Comparison of ENCODE assay signal across 24 cellular contexts in the genomic region with DNA sequence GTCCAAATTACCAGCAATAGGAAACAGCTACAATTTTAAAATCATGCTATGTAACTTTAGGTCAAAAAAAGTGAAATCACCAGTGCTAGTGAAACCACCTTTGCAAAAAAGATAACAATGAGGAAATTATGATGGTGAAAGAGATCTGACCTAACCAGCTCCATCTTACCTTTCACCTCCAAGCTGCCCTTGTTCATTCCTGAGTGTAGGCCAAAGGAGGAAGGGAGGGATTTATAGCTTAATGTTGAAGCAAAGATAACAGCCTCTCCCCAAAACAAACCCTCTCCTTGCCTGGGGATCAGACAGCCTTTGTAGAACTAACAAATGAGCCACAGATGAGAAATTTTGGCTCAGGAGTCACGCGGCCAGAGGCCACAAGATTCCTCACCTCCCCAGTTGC.
A peak's percentile ranks its signal among the peaks of the same experiment; 100 is the strongest.
DNase-seq lines count a peak whose midpoint lies in the region; ATAC-seq and TF ChIP-seq lines count a peak whose summit lies in the region.
"Had no signal": no experiment of that assay in that cellular context is flagged by ENCODE, and none has a peak within 500 bp of the region (broad histone marks: within the 10 kb centered on the region; RNA-seq: fewer than 3 reads in every experiment).

No MANE protein-coding gene starts in this region.

- no peak overlapping the region for H2BK12ac ChIP-seq in mesenchymal stem cell (ENCODE audit: low read length in 2 of 2)

- no peak overlapping the region for H3K4me3 ChIP-seq in GM23338
- H3K4me3 ChIP-seq in PC-9 = peak overlapping the region; percentile 4; the same call in 1 of the 2 replicates
- no peak overlapping the region for H3K4me3 ChIP-seq in mesenchymal stem cell (ENCODE audit: insufficient read depth in 1 of 2, low read depth in 1 of 2, low read length in 2 of 2)
- no peak overlapping the region for H3K4me3 ChIP-seq in testis
- H3K4me3 ChIP-seq: SK-N-MC had no signal

- H2AK5ac ChIP-seq in mesenchymal stem cell (ENCODE audit: low read length, severe bottlenecking) = no peak overlapping the region

- no peak overlapping the region for H3K14ac ChIP-seq in mesenchymal stem cell (ENCODE audit: low read length in 2 of 2)

- H3K27ac ChIP-seq in GM23338 (ENCODE audit: low read depth) (no peak overlapping the region), PC-9 (peak overlapping the region; percentile 80), mesenchymal stem cell (ENCODE audit: low read length, poor library complexity, severe bottlenecking) (no peak overlapping the region), testis (no peak overlapping the region)
- H3K27ac ChIP-seq: C4-2B, SK-N-MC had no signal

- DNase-seq in GM23338 (ENCODE audit: low spot score) = no peak
- peak; percentile 36 to 100 for DNase-seq in PC-9
- DNase-seq in mesenchymal stem cell = no peak
- DNase-seq in C1 segment of cervical spinal cord (lab: John Stamatoyannopoulos, UW) = no peak
- no peak for DNase-seq in testis
- no peak for DNase-seq in NCI-H1048 (lab: John Stamatoyannopoulos, UW)
- DNase-seq: Caco-2; CD8-positive, alpha-beta T cell; DMS 273 treated with DMSO at 0.1 percent for 48 hours; DMS79 treated with DMSO at 0.1 percent for 48 hours; GF-D8; Kasumi-1; MV-4-11; NCI-H1105 treated with DMSO at 0.1 percent for 48 hours; NCI-H146; NCI-H1930; NCI-H2107; NCI-H446 treated with DMSO at 0.1 percent for 48 hours; NCI-H526 treated with DMSO at 0.1 percent for 48 hours; SIG-M5 had no signal

- 93% methylated on average over 2 of the region's 2 CpGs for WGBS in mesenchymal stem cell
- 78 to 79% methylated on average over 2 of the region's 2 CpGs for WGBS in testis, 2 donors

- peaks cover 6% of the 10 kb centered on the region; the same call in 2 of the 3 replicates for H3K9me3 Mint-ChIP-seq in GM23338
- H3K9me3 Mint-ChIP-seq: CD8-positive, alpha-beta T cell had no signal

- CTCF ChIA-PET in PC-9 (lab: Charles Lee) = interaction anchor here (0.8 to 1.0 kb wide), 4 partner anchors 10 to 146 kb away, joined by 3 to 7 read pairs (median 4); no protein-coding TSS in a partner anchor

- H3K9me3 ChIP-seq in PC-9 (ENCODE audit: insufficient read depth, low read depth) (peaks cover 6% of the 10 kb centered on the region), mesenchymal stem cell (ENCODE audit: control insufficient read depth, low read length) (peaks cover 3% of the 10 kb centered on the region), testis (no peaks in the 10 kb centered on the region)

- peaks cover 3% of the 10 kb centered on the region for H3K27me3 Mint-ChIP-seq in GM23338 (ENCODE audit: insufficient read depth, low read depth, poor library complexity)

- no TSS peak for BruUV-seq in PC-9 (replicated peaks; lab: Mats Ljungman, UMichigan)

- no peak overlapping the region for H2BK120ac ChIP-seq in mesenchymal stem cell (ENCODE audit: low read depth, low read length)

- ATAC-seq in GM23338 = no peak
- no peak for ATAC-seq in HG03280 (IDR thresholded peaks at IDR 0.05; ENCODE audit: unreplicated experiment)
- ATAC-seq: CD8-positive, alpha-beta T cell; HepG2 had no signal

- peak overlapping the region; percentile 36 for H2BK15ac ChIP-seq in mesenchymal stem cell (ENCODE audit: low read depth, poor library complexity, severe bottlenecking)

- no peak overlapping the region for H3K18ac ChIP-seq in mesenchymal stem cell (ENCODE audit: low read depth in 1 of 2, low read length in 2 of 2)

- H3F3A ChIP-seq in GM23338 (replicated peaks; ENCODE audit: low read depth) (no peaks in the 10 kb centered on the region), PC-9 (ENCODE audit: insufficient read depth, low read depth) (peaks cover 69% of the 10 kb centered on the region)

- no peak overlapping the region for H3K4me2 ChIP-seq in GM23338
- H3K4me2 ChIP-seq in PC-9 = peak overlapping the region; percentile 69
- no peak overlapping the region for H3K4me2 ChIP-seq in mesenchymal stem cell (ENCODE audit: low read length, poor library complexity, severe bottlenecking)

- no peak overlapping the region for H3K9ac ChIP-seq in mesenchymal stem cell (ENCODE audit: low read length)

- H3K36me3 ChIP-seq in GM23338 (ENCODE audit: insufficient read depth) = no peaks in the 10 kb centered on the region
- 0 out of 2 replicates have a peak, but pooled peaks cover 3% of the 10 kb centered on the region for H3K36me3 ChIP-seq in PC-9 (ENCODE audit: low read depth)
- no peaks in the 10 kb centered on the region for H3K36me3 ChIP-seq in mesenchymal stem cell (ENCODE audit: control insufficient read depth in 1 of 2, insufficient read depth in 2 of 2, low read depth in 1 of 2, low read length in 2 of 2)
- no peaks in the 10 kb centered on the region for H3K36me3 ChIP-seq in testis (ENCODE audit: low read depth, missing control alignments)

- no peak for TF ChIP-seq CTCF in GM23338 (conservative IDR thresholded peaks at IDR 0.05; ENCODE audit: low read depth in 2 of 2)
- TF ChIP-seq CTCF in PC-9 (conservative IDR thresholded peaks at IDR 0.05) = no peak
- no peak for TF ChIP-seq CTCF in testis (IDR thresholded peaks at IDR 0.05)

- H4K8ac ChIP-seq in mesenchymal stem cell (ENCODE audit: low read length) = no peak overlapping the region

- no peak overlapping the region for H3K23ac ChIP-seq in mesenchymal stem cell (ENCODE audit: low read length in 2 of 2)

- no peak overlapping the region for H2BK5ac ChIP-seq in mesenchymal stem cell (ENCODE audit: low read depth, low read length, poor library complexity, severe bottlenecking)

- no peak for TF ChIP-seq POLR2A in testis (IDR thresholded peaks at IDR 0.05)

- no peak overlapping the region for H3K4me3 Mint-ChIP-seq in GM23338
- H3K4me3 Mint-ChIP-seq: CD8-positive, alpha-beta T cell had no signal

- no peak overlapping the region for H3K4ac ChIP-seq in mesenchymal stem cell (ENCODE audit: low read depth in 1 of 2, low read length in 2 of 2)

- POLR2A ChIA-PET in PC-9 (lab: Charles Lee; ENCODE audit: unreplicated experiment) = interaction anchor here (0.6 to 0.7 kb wide), 3 partner anchors 47 to 225 kb away, joined by 3 to 6 read pairs (median 6); no protein-coding TSS in a partner anchor

- H3K4me1 Mint-ChIP-seq in GM23338 = no peaks in the 10 kb centered on the region

- no peak overlapping the region for H3K27ac Mint-ChIP-seq in GM23338
- H3K27ac Mint-ChIP-seq: CD8-positive, alpha-beta T cell had no signal

- H2AFZ ChIP-seq in GM23338 (peak overlapping the region; percentile 80; the same call in 1 of the 2 replicates), PC-9 (peak overlapping the region; percentile 27), mesenchymal stem cell (ENCODE audit: low read depth, low read length) (no peak overlapping the region)

- H3K79me2 ChIP-seq in GM23338 (replicated peaks; ENCODE audit: insufficient read depth) (no peaks in the 10 kb centered on the region), PC-9 (ENCODE audit: low read depth) (no peaks in the 10 kb centered on the region)

- H3K9me2 ChIP-seq in GM23338 (ENCODE audit: insufficient read depth) = 0 out of 2 replicates have a peak, but pooled peaks cover 3% of the 10 kb centered on the region
- no peaks in the 10 kb centered on the region for H3K9me2 ChIP-seq in PC-9 (ENCODE audit: insufficient read depth)

- no peaks in the 10 kb centered on the region for H3K4me1 ChIP-seq in GM23338 (ENCODE audit: insufficient read depth)
- H3K4me1 ChIP-seq in PC-9 (replicated peaks; ENCODE audit: insufficient read depth) = peaks cover 95% of the 10 kb centered on the region
- H3K4me1 ChIP-seq in mesenchymal stem cell (ENCODE audit: control insufficient read depth, insufficient read depth, low read depth, low read length) = no peaks in the 10 kb centered on the region
- peaks cover 7% of the 10 kb centered on the region for H3K4me1 ChIP-seq in testis

- H3K36me3 Mint-ChIP-seq in GM23338 (ENCODE audit: low read depth) = no peaks in the 10 kb centered on the region
- H3K36me3 Mint-ChIP-seq: CD8-positive, alpha-beta T cell had no signal

- intact Hi-C loops in PC-9 (cut with micrococcal nuclease; ENCODE audit: unreplicated experiment) (loop anchor here (2.0 kb wide), 1 partner anchor 42 kb away; no protein-coding TSS in a partner anchor), testis (cut with DNase I; ENCODE audit: low total_unique reads) (no loop called here)

- H3K27me3 ChIP-seq in GM23338 (ENCODE audit: insufficient read depth) (no peaks in the 10 kb centered on the region), PC-9 (ENCODE audit: insufficient read depth, low read depth) (no peaks in the 10 kb centered on the region), mesenchymal stem cell (ENCODE audit: control insufficient read depth in 1 of 2, insufficient read depth in 1 of 2, low read length in 2 of 2) (peaks cover 0 to 4% of the 10 kb centered on the region in 2 experiments), testis (no peaks in the 10 kb centered on the region)

- no peak overlapping the region for H4K91ac ChIP-seq in mesenchymal stem cell (ENCODE audit: low read length)

- H4K20me1 ChIP-seq in GM23338 (replicated peaks; ENCODE audit: insufficient read depth) = no peaks in the 10 kb centered on the region
- H4K20me1 ChIP-seq in PC-9 (ENCODE audit: insufficient read depth) = no peaks in the 10 kb centered on the region

- no peaks in the 10 kb centered on the region for H3K79me1 ChIP-seq in mesenchymal stem cell (replicated peaks; ENCODE audit: low read length, poor library complexity, severe bottlenecking)

TF ChIP-seq in GM23338, 12 proteins besides CTCF, POLR2A, EP300 and RAD21 (continues in another document):
- TF ChIP-seq NANOG (IDR thresholded peaks at IDR 0.05; ENCODE audit: borderline replicate concordance) = no peak
- TF ChIP-seq, protein P1, sequence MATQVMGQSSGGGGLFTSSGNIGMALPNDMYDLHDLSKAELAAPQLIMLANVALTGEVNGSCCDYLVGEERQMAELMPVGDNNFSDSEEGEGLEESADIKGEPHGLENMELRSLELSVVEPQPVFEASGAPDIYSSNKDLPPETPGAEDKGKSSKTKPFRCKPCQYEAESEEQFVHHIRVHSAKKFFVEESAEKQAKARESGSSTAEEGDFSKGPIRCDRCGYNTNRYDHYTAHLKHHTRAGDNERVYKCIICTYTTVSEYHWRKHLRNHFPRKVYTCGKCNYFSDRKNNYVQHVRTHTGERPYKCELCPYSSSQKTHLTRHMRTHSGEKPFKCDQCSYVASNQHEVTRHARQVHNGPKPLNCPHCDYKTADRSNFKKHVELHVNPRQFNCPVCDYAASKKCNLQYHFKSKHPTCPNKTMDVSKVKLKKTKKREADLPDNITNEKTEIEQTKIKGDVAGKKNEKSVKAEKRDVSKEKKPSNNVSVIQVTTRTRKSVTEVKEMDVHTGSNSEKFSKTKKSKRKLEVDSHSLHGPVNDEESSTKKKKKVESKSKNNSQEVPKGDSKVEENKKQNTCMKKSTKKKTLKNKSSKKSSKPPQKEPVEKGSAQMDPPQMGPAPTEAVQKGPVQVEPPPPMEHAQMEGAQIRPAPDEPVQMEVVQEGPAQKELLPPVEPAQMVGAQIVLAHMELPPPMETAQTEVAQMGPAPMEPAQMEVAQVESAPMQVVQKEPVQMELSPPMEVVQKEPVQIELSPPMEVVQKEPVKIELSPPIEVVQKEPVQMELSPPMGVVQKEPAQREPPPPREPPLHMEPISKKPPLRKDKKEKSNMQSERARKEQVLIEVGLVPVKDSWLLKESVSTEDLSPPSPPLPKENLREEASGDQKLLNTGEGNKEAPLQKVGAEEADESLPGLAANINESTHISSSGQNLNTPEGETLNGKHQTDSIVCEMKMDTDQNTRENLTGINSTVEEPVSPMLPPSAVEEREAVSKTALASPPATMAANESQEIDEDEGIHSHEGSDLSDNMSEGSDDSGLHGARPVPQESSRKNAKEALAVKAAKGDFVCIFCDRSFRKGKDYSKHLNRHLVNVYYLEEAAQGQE (IDR thresholded peaks at IDR 0.05; ENCODE audit: unreplicated experiment) = no peak

Comparison
In these comparisons a context has a peak if more than half of its experiments do, and no peak if none do; other contexts are left out.
1. DNase-seq: peak in PC-9 (2 of 2); none in GM23338 (single experiment), mesenchymal stem cell (single experiment), C1 segment of cervical spinal cord (0 of 14), testis (single experiment) and NCI-H1048 (single experiment).